ENCODE assay signal across 9 cellular contexts in the genomic region with DNA sequence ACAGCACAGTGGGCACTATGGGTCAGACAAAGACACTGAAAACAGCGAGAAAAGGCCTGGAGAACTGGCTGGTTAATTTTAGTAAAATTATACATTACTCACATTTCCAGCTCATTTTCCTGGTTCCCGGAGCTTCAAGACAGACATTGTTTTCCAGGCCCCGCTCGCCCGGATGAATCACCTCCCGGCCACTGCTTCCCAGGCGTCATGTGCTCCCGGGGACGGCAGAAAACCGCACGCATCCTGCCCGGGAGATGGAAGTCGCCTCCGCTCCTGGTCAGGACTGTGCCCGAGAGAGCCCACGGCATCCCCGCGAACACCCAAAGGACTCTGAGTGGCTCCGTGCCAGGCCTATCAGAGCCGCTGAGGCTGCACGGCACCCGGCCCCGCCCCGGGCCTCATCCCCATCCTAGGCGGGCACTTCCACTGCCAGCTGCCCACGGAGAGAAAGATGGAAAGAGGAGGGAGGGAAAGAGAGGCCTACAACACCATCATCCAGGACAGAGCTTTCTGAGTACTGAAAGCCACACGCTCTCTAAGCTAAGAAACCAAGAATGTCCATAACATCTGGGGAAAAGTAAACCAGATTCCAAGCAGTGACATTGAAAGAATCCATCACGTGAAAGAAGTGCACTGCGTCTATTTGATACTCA.
DNase-seq lines count a peak whose midpoint lies in the region; ATAC-seq and TF ChIP-seq lines count a peak whose summit lies in the region.
"Had no signal": no experiment of that assay in that cellular context is flagged by ENCODE, and none has a peak within 500 bp of the region (broad histone marks: within the 10 kb centered on the region; RNA-seq: fewer than 3 reads in every experiment).

No MANE protein-coding gene starts in this region.

- peaks cover 0 to 46% (median 0%) of the 10 kb centered on the region in 3 experiments for H3K36me3 ChIP-seq in naive thymus-derived CD4-positive, alpha-beta T cell (ENCODE audit: control insufficient read depth in 2 of 3, insufficient read depth in 3 of 3, low read length in 3 of 3)
- peaks cover 16% of the 10 kb centered on the region for H3K36me3 ChIP-seq in endodermal cell (ENCODE audit: control insufficient read depth, insufficient read depth, low read length)

- WGBS in endodermal cell (ENCODE audit: insufficient coverage in 1 of 2, insufficient read length in 1 of 2), 2 experiments, result 94 to 97% methylated on average over 17 to 29 of the region's 29 CpGs

- H3K27me3 ChIP-seq in naive thymus-derived CD4-positive, alpha-beta T cell (ENCODE audit: control insufficient read depth in 2 of 2, insufficient read depth in 2 of 2, low read length in 2 of 2), result no peaks in the 10 kb centered on the region
- H3K27me3 ChIP-seq in endodermal cell (ENCODE audit: control insufficient read depth, insufficient read depth, low read length, poor library complexity, severe bottlenecking), result no peaks in the 10 kb centered on the region

- no peak overlapping the region for H3K9ac ChIP-seq in endodermal cell (ENCODE audit: extremely low read depth, low read length, poor library complexity, severe bottlenecking)

- H3K9me3 Mint-ChIP-seq in WTC11 (no peaks in the 10 kb centered on the region), progenitor cell of endocrine pancreas (ENCODE audit: low read depth) (no peaks in the 10 kb centered on the region), endodermal cell (no peaks in the 10 kb centered on the region)
- no peaks in the 10 kb centered on the region for H3K9me3 Mint-ChIP-seq in naive thymus-derived CD4-positive, alpha-beta T cell

- intact Hi-C loops in Right ventricle myocardium inferior (cut with DNase I), result loop anchor here (5.0 to 10.0 kb wide), 2 partner anchors 74 to 184 kb away; partner anchors contain the start of gene VGLL4
- intact Hi-C loops in naive thymus-derived CD4-positive, alpha-beta T cell (cut with micrococcal nuclease), result loop anchor here in 1 of 2 donors (5.0 kb wide), 1 partner anchor 74 kb away; the partner anchor contains the start of gene VGLL4

- no peak overlapping the region for H3K4me3 Mint-ChIP-seq in WTC11
- no peak overlapping the region for H3K4me3 Mint-ChIP-seq in progenitor cell of endocrine pancreas (ENCODE audit: low read depth)
- H3K4me3 Mint-ChIP-seq in naive thymus-derived CD4-positive, alpha-beta T cell, result no peak overlapping the region
- no peak overlapping the region for H3K4me3 Mint-ChIP-seq in endodermal cell

- DNase-seq in Caki2 (ENCODE audit: low read depth) (peak; percentile 74), WTC11 (ENCODE audit: low spot score) (no peak), Right ventricle myocardium inferior (ENCODE audit: missing footprints) (no peak), progenitor cell of endocrine pancreas (ENCODE audit: low spot score, unreplicated experiment) (no peak), NCI-H345 treated with DMSO at 0.1 percent for 48 hours (lab: John Stamatoyannopoulos, UW; ENCODE audit: unreplicated experiment) (no peak), endodermal cell (no peak)
- no peak for DNase-seq in naive thymus-derived CD4-positive, alpha-beta T cell

- H3K27ac Mint-ChIP-seq in WTC11, result peak overlapping the region; percentile 15; the same call in 1 of the 2 replicates
- H3K27ac Mint-ChIP-seq in progenitor cell of endocrine pancreas, result peak overlapping the region; percentile 59
- peak overlapping the region in 4 of 9 donors; percentile 35 to 72 (median 49) for H3K27ac Mint-ChIP-seq in naive thymus-derived CD4-positive, alpha-beta T cell
- H3K27ac Mint-ChIP-seq in endodermal cell, result no peak overlapping the region

- no peak overlapping the region for H3K27ac ChIP-seq in naive thymus-derived CD4-positive, alpha-beta T cell (ENCODE audit: low read depth, low read length)
- H3K27ac ChIP-seq in endodermal cell (ENCODE audit: low read depth, low read length), result no peak overlapping the region

- no peaks in the 10 kb centered on the region for H3K4me1 ChIP-seq in naive thymus-derived CD4-positive, alpha-beta T cell (ENCODE audit: control insufficient read depth in 2 of 2, insufficient read depth in 2 of 2, low read length in 2 of 2)
- no peaks in the 10 kb centered on the region for H3K4me1 ChIP-seq in endodermal cell (ENCODE audit: control insufficient read depth, insufficient read depth, low read length)

- CTCF ChIA-PET in WTC11 (lab: Charles Lee), result interaction anchor here (0.6 kb wide), 1 partner anchor 15 kb away, joined by 3 read pairs; no protein-coding TSS in a partner anchor
- CTCF ChIA-PET in naive thymus-derived CD4-positive, alpha-beta T cell (lab: Charles Lee), result no interaction called here

- no peaks in the 10 kb centered on the region for H3K9me3 ChIP-seq in naive thymus-derived CD4-positive, alpha-beta T cell (ENCODE audit: control insufficient read depth in 2 of 3, low read length in 3 of 3)
- H3K9me3 ChIP-seq in endodermal cell (ENCODE audit: control insufficient read depth, low read length), result no peaks in the 10 kb centered on the region

- H3K27me3 Mint-ChIP-seq in WTC11 (ENCODE audit: low read depth), result no peaks in the 10 kb centered on the region
- no peaks in the 10 kb centered on the region for H3K27me3 Mint-ChIP-seq in progenitor cell of endocrine pancreas
- H3K27me3 Mint-ChIP-seq in naive thymus-derived CD4-positive, alpha-beta T cell, result no peaks in the 10 kb centered on the region
- no peaks in the 10 kb centered on the region for H3K27me3 Mint-ChIP-seq in endodermal cell (ENCODE audit: insufficient read depth)

- TF ChIP-seq CTCF in WTC11 (IDR thresholded peaks at IDR 0.05) (no peak), progenitor cell of endocrine pancreas (IDR thresholded peaks at IDR 0.05; ENCODE audit: unreplicated experiment) (no peak), endodermal cell (conservative IDR thresholded peaks at IDR 0.05) (no peak)

- POLR2A ChIA-PET in WTC11 (lab: Charles Lee), result no interaction called here
- POLR2A ChIA-PET in naive thymus-derived CD4-positive, alpha-beta T cell (lab: Charles Lee), result no interaction called here

- in situ Hi-C loops in Caki2 (cut with HindIII; ENCODE audit: low pct_unique_long_range_greater_than_20kb, low sequenced_read_pairs), result no loop called here

- no peaks in the 10 kb centered on the region for H3K4me1 Mint-ChIP-seq in WTC11
- H3K4me1 Mint-ChIP-seq in progenitor cell of endocrine pancreas (ENCODE audit: low read depth), result peaks cover 3% of the 10 kb centered on the region
- H3K4me1 Mint-ChIP-seq in naive thymus-derived CD4-positive, alpha-beta T cell, result peaks cover 3 to 30% (median 18%) of the 10 kb centered on the region in 7 donors
- H3K4me1 Mint-ChIP-seq in endodermal cell, result no peaks in the 10 kb centered on the region

- H3K36me3 Mint-ChIP-seq in WTC11 (peaks cover under 1% of the 10 kb centered on the region; the same call in 1 of the 2 replicates), progenitor cell of endocrine pancreas (ENCODE audit: insufficient read depth) (peaks cover 14% of the 10 kb centered on the region), endodermal cell (ENCODE audit: low read depth) (peaks cover 31% of the 10 kb centered on the region)
- peaks cover 3 to 19% (median 6%) of the 10 kb centered on the region in 5 donors for H3K36me3 Mint-ChIP-seq in naive thymus-derived CD4-positive, alpha-beta T cell

- no peak for ATAC-seq in WTC11
- peak; percentile 21 for ATAC-seq in Right ventricle myocardium inferior
- no peak for ATAC-seq in naive thymus-derived CD4-positive, alpha-beta T cell
- no peak for ATAC-seq in HG02970 (IDR thresholded peaks at IDR 0.05; ENCODE audit: low FRiP score, unreplicated experiment)
- ATAC-seq: GM12878 had no signal

- H3K4me3 ChIP-seq in naive thymus-derived CD4-positive, alpha-beta T cell (ENCODE audit: low read length), result no peak overlapping the region
- no peak overlapping the region for H3K4me3 ChIP-seq in endodermal cell (ENCODE audit: low read length)
- H3K4me3 ChIP-seq: GM12878 had no signal

TF ChIP-seq in WTC11, 78 proteins besides CTCF, POLR2A, EP300 and RAD21 (continues in another document):
- no peak for TF ChIP-seq MXD4 (CRISPR knock-in tag; IDR thresholded peaks at IDR 0.05; ENCODE audit: borderline replicate concordance)
- TF ChIP-seq GRHL2 (CRISPR knock-in tag; IDR thresholded peaks at IDR 0.05; ENCODE audit: insufficient replicate concordance, severe bottlenecking), result no peak
- no peak for TF ChIP-seq OVOL2 (CRISPR knock-in tag; IDR thresholded peaks at IDR 0.05; ENCODE audit: borderline replicate concordance)
- TF ChIP-seq AFF4 (CRISPR knock-in tag; IDR thresholded peaks at IDR 0.05; ENCODE audit: borderline replicate concordance), result no peak
- TF ChIP-seq PRRX2 (CRISPR knock-in tag; IDR thresholded peaks at IDR 0.05), result no peak
- no peak for TF ChIP-seq ZNF423 (CRISPR knock-in tag; IDR thresholded peaks at IDR 0.05)
- no peak for TF ChIP-seq JAZF1 (CRISPR knock-in tag; IDR thresholded peaks at IDR 0.05)
- TF ChIP-seq ETV6 (CRISPR knock-in tag; IDR thresholded peaks at IDR 0.05), result no peak
- no peak for TF ChIP-seq EMX1 (CRISPR knock-in tag; IDR thresholded peaks at IDR 0.05)
